Comparison of ENCODE assay signal across 8 cellular contexts in genomic region chr18:13611058-13611615, GRCh38.
DNase-seq lines count a peak whose midpoint lies in the region; ATAC-seq and TF ChIP-seq lines count a peak whose summit lies in the region.

No MANE protein-coding gene starts in this region.

- peak; percentile 9 for TF ChIP-seq CTCF in CD14-positive monocyte (IDR thresholded peaks at IDR 0.05)
- TF ChIP-seq CTCF in OCI-LY1 (IDR thresholded peaks at IDR 0.05; ENCODE audit: low read length), result peak; percentile 48; the same call in 1 of the 2 replicates

- peaks cover 18% of the 10 kb centered on the region for H3F3A ChIP-seq in OCI-LY1 (ENCODE audit: insufficient read depth, low read length)

- H3K27ac ChIP-seq in OCI-LY1 (ENCODE audit: low read depth, low read length, poor library complexity, severe bottlenecking) (peak overlapping the region; percentile 99), muscle layer of colon (ENCODE audit: low read depth, low read length) (peak overlapping the region; percentile 45)
- peak overlapping the region; percentile 66 for H3K27ac ChIP-seq in effector memory CD4-positive, alpha-beta T cell (ENCODE audit: insufficient read depth, low read length, poor library complexity, severe bottlenecking)

- H3K4me2 ChIP-seq in OCI-LY1 (ENCODE audit: low read length), result peak overlapping the region; percentile 91

- H3K4me1 Mint-ChIP-seq in CD14-positive monocyte, result peaks cover 65% of the 10 kb centered on the region

- peaks cover 76% of the 10 kb centered on the region for H3K4me1 ChIP-seq in OCI-LY1 (ENCODE audit: insufficient read depth, low read length, severe bottlenecking)
- peaks cover 47% of the 10 kb centered on the region for H3K4me1 ChIP-seq in effector memory CD4-positive, alpha-beta T cell (ENCODE audit: control insufficient read depth, insufficient read depth, low read length, poor library complexity, severe bottlenecking)
- peaks cover 11% of the 10 kb centered on the region for H3K4me1 ChIP-seq in muscle layer of colon (ENCODE audit: insufficient read depth, low read length)

- H3K4me3 ChIP-seq in OCI-LY1 (ENCODE audit: low read depth, low read length, poor library complexity, severe bottlenecking) (peak overlapping the region; percentile 69), muscle layer of colon (ENCODE audit: low read depth in 1 of 2, low read length in 2 of 2) (peak overlapping the region; percentile 1 to 54)
- H3K4me3 ChIP-seq in effector memory CD4-positive, alpha-beta T cell (ENCODE audit: insufficient read depth, low read depth, low read length, poor library complexity, severe bottlenecking), result peak overlapping the region; percentile 33

- H3K36me3 ChIP-seq in OCI-LY1 (ENCODE audit: insufficient read depth, low read length) (peaks cover 19% of the 10 kb centered on the region; the same call in 1 of the 2 replicates), muscle layer of colon (ENCODE audit: insufficient read depth, low read length) (no peaks in the 10 kb centered on the region)
- H3K36me3 ChIP-seq in effector memory CD4-positive, alpha-beta T cell (ENCODE audit: control insufficient read depth, insufficient read depth, low read length), result no peaks in the 10 kb centered on the region

- H3K27me3 Mint-ChIP-seq in CD14-positive monocyte (ENCODE audit: low read depth in 3 of 3), result peaks cover 29 to 37% (median 29%) of the 10 kb centered on the region in 3 donors

- H4K20me1 ChIP-seq in OCI-LY1 (ENCODE audit: insufficient read depth, low read length), result no peaks in the 10 kb centered on the region

- ATAC-seq in GM21447 (IDR thresholded peaks at IDR 0.05; ENCODE audit: unreplicated experiment), result peak; percentile 22
- no peak for ATAC-seq in GM19452 (IDR thresholded peaks at IDR 0.05; ENCODE audit: unreplicated experiment)

- peaks cover 0 to 7% (median 4%) of the 10 kb centered on the region in 7 donors for H3K9me3 Mint-ChIP-seq in CD14-positive monocyte

- peaks cover 36% of the 10 kb centered on the region for H3K79me2 ChIP-seq in OCI-LY1 (ENCODE audit: insufficient read depth, low read length)

- H3K9me2 ChIP-seq in OCI-LY1 (ENCODE audit: low read depth, low read length), result no peaks in the 10 kb centered on the region

- intact Hi-C loops in CD14-positive monocyte (cut with micrococcal nuclease), result loop anchor here in 1 of 2 donors (5.0 kb wide), 1 partner anchor 44 kb away; no protein-coding TSS in a partner anchor

- peaks cover 24 to 28% of the 10 kb centered on the region in 2 donors for H3K36me3 Mint-ChIP-seq in CD14-positive monocyte

- peak overlapping the region; percentile 85 for H3K9ac ChIP-seq in OCI-LY1 (ENCODE audit: low read length)
- peak overlapping the region; percentile 30 for H3K9ac ChIP-seq in muscle layer of colon (ENCODE audit: low read length)

- no peak overlapping the region for H2AFZ ChIP-seq in OCI-LY1 (ENCODE audit: low read length)

- H3K9me3 ChIP-seq in OCI-LY1 (ENCODE audit: low read length) (no peaks in the 10 kb centered on the region), muscle layer of colon (ENCODE audit: low read length) (no peaks in the 10 kb centered on the region)
- no peaks in the 10 kb centered on the region for H3K9me3 ChIP-seq in effector memory CD4-positive, alpha-beta T cell (ENCODE audit: control insufficient read depth, low read length)

- peak overlapping the region; percentile 74 to 94 for H3K4me3 Mint-ChIP-seq in CD14-positive monocyte

- DNase-seq in CD14-positive monocyte (ENCODE audit: low spot score), result peak; percentile 69
- DNase-seq in effector memory CD4-positive, alpha-beta T cell, result peak in 2 of 3 donors; percentile 23 to 36
- no peak for DNase-seq in stimulated activated CD4-positive, alpha-beta T cell treated with anti-CD3 and anti-CD28 coated beads, Interleukin-12 subunit alpha, Interleukin-12 subunit beta, amount 100 ng/mL, for 4 hours
- DNase-seq in NOMO-1 treated with DMSO at 0.1 percent for 48 hours (lab: John Stamatoyannopoulos, UW; ENCODE audit: unreplicated experiment), result no peak

- H3K27me3 ChIP-seq in OCI-LY1 (ENCODE audit: insufficient read depth, low read length), result no peaks in the 10 kb centered on the region
- H3K27me3 ChIP-seq in effector memory CD4-positive, alpha-beta T cell (replicated peaks; ENCODE audit: control insufficient read depth, insufficient read depth, low read length, poor library complexity, severe bottlenecking), result no peaks in the 10 kb centered on the region
- no peaks in the 10 kb centered on the region for H3K27me3 ChIP-seq in muscle layer of colon (ENCODE audit: control insufficient read depth in 1 of 2, insufficient read depth in 2 of 2, low read length in 2 of 2)

- peak overlapping the region; percentile 56 to 93 (median 89) for H3K27ac Mint-ChIP-seq in CD14-positive monocyte

Comparison
In these comparisons a context has a peak if more than half of its experiments do, and no peak if none do; other contexts are left out.
1. DNase-seq: peak in CD14-positive monocyte (single experiment) and effector memory CD4-positive, alpha-beta T cell (2 of 3); none in stimulated activated CD4-positive, alpha-beta T cell treated with anti-CD3 and anti-CD28 coated beads, Interleukin-12 subunit alpha, Interleukin-12 subunit beta, amount 100 ng/mL, for 4 hours (single experiment) and NOMO-1 treated with DMSO at 0.1 percent for 48 hours (single experiment).
2. H3K27ac ChIP-seq: peak in every context shown above with its lines; median percentile 99 in OCI-LY1; 66 in effector memory CD4-positive, alpha-beta T cell; 45 in muscle layer of colon.
3. Peak in every context shown above with its lines, with median percentiles within 50 percentile points of each other: H3K4me3 ChIP-seq.